In genomic region chr2:135030826-135031225, GRCh38 we compare ENCODE assay signal across 1 cellular context.
TF ChIP-seq lines count a peak whose summit lies in the region.

No MANE protein-coding gene starts in this region.

TF ChIP-seq in HepG2, 621 proteins besides CTCF, POLR2A, EP300 and RAD21 (continued from another document and continues in another):
- TF ChIP-seq TRIM24 (CRISPR knock-in tag; IDR thresholded peaks at IDR 0.05) (no peak), ZNF605 (CRISPR knock-in tag; IDR thresholded peaks at IDR 0.05) (no peak), MNT (IDR thresholded peaks at IDR 0.05) (no peak), ZNF609 (CRISPR knock-in tag; IDR thresholded peaks at IDR 0.05; ENCODE audit: borderline replicate concordance) (no peak), YEATS2 (CRISPR knock-in tag; IDR thresholded peaks at IDR 0.05; ENCODE audit: borderline replicate concordance) (no peak), ZNF576 (CRISPR knock-in tag; IDR thresholded peaks at IDR 0.05) (no peak), NFKBIZ (CRISPR knock-in tag; IDR thresholded peaks at IDR 0.05) (no peak), ZNF510 (CRISPR knock-in tag; IDR thresholded peaks at IDR 0.05; ENCODE audit: low read depth) (no peak), KDM6A (CRISPR knock-in tag; IDR thresholded peaks at IDR 0.05; ENCODE audit: low read depth) (no peak), FOXA1 (IDR thresholded peaks at IDR 0.05) (no peak), FOXA1 (CRISPR knock-in tag; IDR thresholded peaks at IDR 0.05) (no peak), NR2F1 (CRISPR knock-in tag; IDR thresholded peaks at IDR 0.05) (0 out of 4 replicates have a peak, but pooled peaks of 1 of the 2 experiments have one; percentile 13), ZNF766 (CRISPR knock-in tag; IDR thresholded peaks at IDR 0.05; ENCODE audit: borderline replicate concordance) (no peak), ZFP62 (CRISPR knock-in tag; IDR thresholded peaks at IDR 0.05) (no peak), CEBPZ (IDR thresholded peaks at IDR 0.05; ENCODE audit: low read length) (no peak), PHB2 (IDR thresholded peaks at IDR 0.05; ENCODE audit: partially characterized antibody) (no peak), U2AF1 (optimal IDR thresholded peaks at IDR 0.05; ENCODE audit: low read depth, low read length) (no peak), ZNF251 (CRISPR knock-in tag; IDR thresholded peaks at IDR 0.05) (no peak), NR0B2 (CRISPR knock-in tag; IDR thresholded peaks at IDR 0.05) (no peak), ZC3H4 (CRISPR knock-in tag; IDR thresholded peaks at IDR 0.05; ENCODE audit: borderline replicate concordance) (no peak), NFE2L1 (CRISPR knock-in tag; IDR thresholded peaks at IDR 0.05; ENCODE audit: borderline replicate concordance) (no peak), MED13 (CRISPR knock-in tag; IDR thresholded peaks at IDR 0.05) (no peak), SRSF9 (IDR thresholded peaks at IDR 0.05; ENCODE audit: borderline replicate concordance, insufficient read depth, low read depth, low read length, poor library complexity, severe bottlenecking) (no peak), ZNF281 (CRISPR knock-in tag; IDR thresholded peaks at IDR 0.05; ENCODE audit: borderline replicate concordance) (no peak), ZNF841 (CRISPR knock-in tag; IDR thresholded peaks at IDR 0.05; ENCODE audit: borderline replicate concordance) (no peak), ZNF780A (CRISPR knock-in tag; IDR thresholded peaks at IDR 0.05) (no peak), RARG (CRISPR knock-in tag; IDR thresholded peaks at IDR 0.05; ENCODE audit: low read depth) (no peak), ATF1 (CRISPR knock-in tag; IDR thresholded peaks at IDR 0.05) (no peak), RFX5 (IDR thresholded peaks at IDR 0.05; ENCODE audit: low read depth, low read length) (no peak), ZNF616 (CRISPR knock-in tag; IDR thresholded peaks at IDR 0.05; ENCODE audit: low read depth) (no peak), KMT2B (CRISPR knock-in tag; IDR thresholded peaks at IDR 0.05) (no peak), ZNF530 (CRISPR knock-in tag; IDR thresholded peaks at IDR 0.05; ENCODE audit: low read depth) (no peak), MIER2 (CRISPR knock-in tag; IDR thresholded peaks at IDR 0.05) (peak; percentile 99), ZBTB44 (CRISPR knock-in tag; IDR thresholded peaks at IDR 0.05) (peak; percentile 76; the same call in 1 of the 2 replicates), EHMT2 (IDR thresholded peaks at IDR 0.05; ENCODE audit: borderline replicate concordance, low read depth, low read length) (peak; percentile 98), ZNF660 (CRISPR knock-in tag; IDR thresholded peaks at IDR 0.05; ENCODE audit: borderline replicate concordance, low read depth) (no peak), RERE (CRISPR knock-in tag; IDR thresholded peaks at IDR 0.05; ENCODE audit: low read depth) (no peak), SCMH1 (CRISPR knock-in tag; IDR thresholded peaks at IDR 0.05; ENCODE audit: borderline replicate concordance) (no peak), KLF6 (CRISPR knock-in tag; IDR thresholded peaks at IDR 0.05) (0 out of 2 replicates have a peak, but pooled peaks have one; percentile 38), ADNP (CRISPR knock-in tag; IDR thresholded peaks at IDR 0.05) (no peak)
